Comparison of ENCODE assay signal across 8 cellular contexts in the genomic region with DNA sequence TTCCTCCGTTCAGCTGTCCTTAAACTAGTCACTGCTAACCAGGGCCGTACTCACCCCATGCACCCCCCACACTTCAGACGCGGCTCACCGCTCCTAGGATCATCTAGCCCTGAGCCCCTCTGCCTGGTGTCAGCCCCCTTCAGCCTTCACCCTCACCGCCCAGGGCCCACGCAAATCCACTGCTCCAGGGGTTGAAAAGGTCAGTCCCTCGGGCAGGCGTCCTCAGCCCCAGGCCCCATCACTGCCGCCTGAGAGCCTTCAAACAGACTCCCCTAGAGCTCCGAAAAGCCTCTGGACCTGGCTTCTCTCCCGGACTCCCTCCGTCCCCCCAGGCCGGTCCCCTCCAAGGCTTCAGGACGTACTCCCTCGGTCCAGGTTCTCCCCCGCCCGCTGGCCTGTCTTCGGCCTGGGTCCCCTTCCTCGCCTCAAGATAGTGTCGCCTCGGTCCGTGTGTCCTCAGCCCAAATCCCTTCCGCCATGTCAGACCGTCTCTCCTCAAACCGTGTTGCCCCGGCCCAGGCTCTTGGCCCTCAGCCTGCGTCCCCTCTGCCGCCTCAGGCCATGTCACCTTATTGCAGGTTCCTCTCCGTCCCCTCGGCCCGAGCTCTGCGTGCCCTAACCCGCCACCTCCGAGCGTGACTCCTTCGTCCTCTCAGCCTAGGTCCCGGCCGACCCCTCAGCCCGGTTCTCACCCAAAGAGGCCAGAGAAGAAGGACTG. TPM values are rescaled to one million over a fixed set of nuclear protein-coding genes. Genes with fewer than 3 reads are reported as not detected.
DNase-seq lines count a peak whose midpoint lies in the region; ATAC-seq, FAIRE-seq and TF ChIP-seq lines count a peak whose summit lies in the region.

No MANE protein-coding gene starts in this region.

- H2BK5ac ChIP-seq in H1 (ENCODE audit: low read depth, low read length) (peak overlapping the region; percentile 92), neuronal stem cell (ENCODE audit: low read length) (peak overlapping the region; percentile 88)

- H2BK20ac ChIP-seq in H1 (ENCODE audit: low read length): no peak overlapping the region

- peaks cover 6% of the 10 kb centered on the region; the same call in 1 of the 2 replicates for H3K23me2 ChIP-seq in H1 (ENCODE audit: low read depth, low read length)

- H4K20me1 ChIP-seq in PC-9 (ENCODE audit: insufficient read depth) (no peaks in the 10 kb centered on the region; the same call in 1 of the 2 replicates), H1 (replicated peaks in 1 of 2; ENCODE audit: control insufficient read depth in 1 of 2, insufficient read depth in 2 of 2, low read length in 2 of 2) (peaks cover 3 to 23% of the 10 kb centered on the region in 2 experiments)

- H3K4ac ChIP-seq in H1 (replicated peaks; ENCODE audit: insufficient read length, low read depth, low read length): peak overlapping the region; percentile 59
- no peak overlapping the region for H3K4ac ChIP-seq in neuronal stem cell (ENCODE audit: low read length)

- peak overlapping the region; percentile 34 for H4K5ac ChIP-seq in H1 (ENCODE audit: insufficient read length, low read depth, low read length)

- H3K9me3 ChIP-seq in PC-9 (ENCODE audit: insufficient read depth, low read depth) (no peaks in the 10 kb centered on the region), H1 (ENCODE audit: insufficient read depth in 2 of 2, low read depth in 1 of 2, low read length in 1 of 2) (no peaks in the 10 kb centered on the region), neuronal stem cell (replicated peaks in 1 of 2; ENCODE audit: control insufficient read depth in 2 of 2, insufficient read depth in 1 of 2, low read depth in 1 of 2, low read length in 2 of 2) (no peaks in the 10 kb centered on the region)

- no peak for TF ChIP-seq POLR2A in H1 (IDR thresholded peaks at IDR 0.05; ENCODE audit: control extremely low read depth in 1 of 2, low read depth in 2 of 2, low read length in 2 of 2)

- H3K27ac ChIP-seq in PC-9 (peak overlapping the region; percentile 55), H1 (ENCODE audit: low read depth, low read length) (peak overlapping the region; percentile 60; the same call in 1 of the 2 replicates), neuronal stem cell (replicated peaks; ENCODE audit: low read length) (peak overlapping the region; percentile 57)

- peak overlapping the region; percentile 81 to 92 (median 85) for H3K9ac ChIP-seq in H1 (replicated peaks in 1 of 4; ENCODE audit: extremely low read depth in 1 of 4, low read depth in 3 of 4, low read length in 3 of 4)
- peak overlapping the region; percentile 100 for H3K9ac ChIP-seq in neuronal stem cell (ENCODE audit: low read depth, low read length, poor library complexity)

- no peak overlapping the region for H2BK15ac ChIP-seq in H1 (ENCODE audit: low read length)
- H2BK15ac ChIP-seq in neuronal stem cell (ENCODE audit: low read length): peak overlapping the region; percentile 45

- no peak overlapping the region; the same call in 1 of the 2 replicates for H3K18ac ChIP-seq in H1 (ENCODE audit: extremely low read depth, low read length)
- peak overlapping the region; percentile 96 for H3K18ac ChIP-seq in neuronal stem cell (ENCODE audit: low read length)

- peak overlapping the region; percentile 94 for H3K4me3 ChIP-seq in PC-9
- H3K4me3 ChIP-seq in H1 (ENCODE audit: extremely low read depth in 1 of 4, insufficient read depth in 2 of 4, low read depth in 3 of 4, low read length in 4 of 4): peak overlapping the region; percentile 88 to 96 (median 94)
- H3K4me3 ChIP-seq in neuronal stem cell (ENCODE audit: low read length in 2 of 2): peak overlapping the region; percentile 64 to 94

- H2BK12ac ChIP-seq in H1 (ENCODE audit: low read depth, low read length) (peak overlapping the region; percentile 68; the same call in 1 of the 2 replicates), neuronal stem cell (ENCODE audit: low read length) (peak overlapping the region; percentile 67)

- H3K79me1 ChIP-seq in H1 (ENCODE audit: low read depth, low read length): peaks cover 25% of the 10 kb centered on the region
- peaks cover 23% of the 10 kb centered on the region for H3K79me1 ChIP-seq in neuronal stem cell (ENCODE audit: low read depth, low read length)

- H3K14ac ChIP-seq in H1 (ENCODE audit: insufficient read length) (no peak overlapping the region), neuronal stem cell (ENCODE audit: low read length) (peak overlapping the region; percentile 72)

- no peaks in the 10 kb centered on the region for H3K9me2 ChIP-seq in PC-9 (ENCODE audit: insufficient read depth)

- H3K4me1 ChIP-seq in PC-9 (replicated peaks; ENCODE audit: insufficient read depth): peaks cover 14% of the 10 kb centered on the region
- peaks cover 0 to 3% (median 3%) of the 10 kb centered on the region in 4 experiments; a peak in 5 of 7 replicates for H3K4me1 ChIP-seq in H1 (replicated peaks in 1 of 4; ENCODE audit: control insufficient read depth in 3 of 4, insufficient read depth in 4 of 4, low read length in 3 of 4)
- H3K4me1 ChIP-seq in neuronal stem cell (ENCODE audit: control insufficient read depth in 2 of 2, insufficient read depth in 1 of 2, low read depth in 1 of 2, low read length in 2 of 2): peaks cover 5 to 6% of the 10 kb centered on the region in 2 donors

- intact Hi-C loops in PC-9 (cut with micrococcal nuclease; ENCODE audit: unreplicated experiment): loop anchor here (10.0 kb wide), 1 partner anchor 360 kb away; no protein-coding TSS in a partner anchor

- H3K36me3 ChIP-seq in PC-9 (ENCODE audit: low read depth): no peaks in the 10 kb centered on the region
- H3K36me3 ChIP-seq in H1 (ENCODE audit: control insufficient read depth in 2 of 4, insufficient read depth in 4 of 4, low read length in 3 of 4): no peaks in the 10 kb centered on the region
- H3K36me3 ChIP-seq in neuronal stem cell (replicated peaks in 1 of 2; ENCODE audit: control insufficient read depth in 2 of 2, insufficient read depth in 2 of 2, low read length in 2 of 2): no peaks in the 10 kb centered on the region

- CTCF ChIA-PET in PC-9 (lab: Charles Lee): no interaction called here
- CTCF ChIA-PET in H1 (lab: Charles Lee; ENCODE audit: partially characterized antibody): interaction anchor here (0.6 to 2.9 kb wide), 10 partner anchors 11 to 274 kb away, joined by 3 to 15 read pairs (median 5); no protein-coding TSS in a partner anchor

- H2AFZ ChIP-seq in PC-9 (peak overlapping the region; percentile 94), H1 (ENCODE audit: low read length) (no peak overlapping the region), neuronal stem cell (ENCODE audit: low read length) (peak overlapping the region; percentile 85)

- TF ChIP-seq EP300 in H1 (IDR thresholded peaks at IDR 0.05; ENCODE audit: borderline replicate concordance in 1 of 2, low read depth in 2 of 2, low read length in 2 of 2): no peak

- peak overlapping the region; percentile 63 for H3K56ac ChIP-seq in H1 (replicated peaks; ENCODE audit: insufficient read length, low read depth, low read length)

- peak overlapping the region; percentile 99 for H3K4me2 ChIP-seq in PC-9
- H3K4me2 ChIP-seq in H1 (ENCODE audit: insufficient read depth in 1 of 2, low read depth in 2 of 2, low read length in 2 of 2): peak overlapping the region; percentile 81 to 90
- peak overlapping the region; percentile 82 for H3K4me2 ChIP-seq in neuronal stem cell (ENCODE audit: insufficient read depth, low read length, poor library complexity, severe bottlenecking)

- H3F3A ChIP-seq in PC-9 (ENCODE audit: insufficient read depth, low read depth): no peaks in the 10 kb centered on the region

- FAIRE-seq in H1 (lab: Jason Lieb, UNC): no peak

- ATAC-seq in GM21381 (IDR thresholded peaks at IDR 0.05; ENCODE audit: unreplicated experiment) (no peak), HG03135 (IDR thresholded peaks at IDR 0.05; ENCODE audit: unreplicated experiment) (no peak), GM18520 (IDR thresholded peaks at IDR 0.05; ENCODE audit: unreplicated experiment) (no peak)

- TSS peak; percentile 72 for BruUV-seq in PC-9 (replicated peaks; lab: Mats Ljungman, UMichigan)

- H3K79me2 ChIP-seq in PC-9 (ENCODE audit: low read depth): peaks cover 54% of the 10 kb centered on the region
- peaks cover 6 to 52% of the 10 kb centered on the region in 2 experiments; a peak in 3 of 4 replicates for H3K79me2 ChIP-seq in H1 (ENCODE audit: control insufficient read depth in 1 of 2, insufficient read depth in 2 of 2, low read length in 2 of 2)

- POLR2A ChIA-PET in PC-9 (lab: Charles Lee; ENCODE audit: unreplicated experiment): no interaction called here
- POLR2A ChIA-PET in H1 (lab: Charles Lee; ENCODE audit: partially characterized antibody): interaction anchor here (1.1 to 1.7 kb wide), 3 partner anchors 78 to 143 kb away, joined by 3 to 4 read pairs (median 4); no protein-coding TSS in a partner anchor

- no peaks in the 10 kb centered on the region for H3K27me3 ChIP-seq in PC-9 (ENCODE audit: insufficient read depth, low read depth)
- no peaks in the 10 kb centered on the region for H3K27me3 ChIP-seq in H1 (replicated peaks in 1 of 4; ENCODE audit: control insufficient read depth in 3 of 4, extremely low read depth in 1 of 4, insufficient read depth in 3 of 4, low read length in 3 of 4)
- no peaks in the 10 kb centered on the region for H3K27me3 ChIP-seq in neuronal stem cell (ENCODE audit: control insufficient read depth in 3 of 3, insufficient read depth in 3 of 3, low read depth in 1 of 3, low read length in 3 of 3)

- H2BK120ac ChIP-seq in H1 (replicated peaks; ENCODE audit: low read depth, low read length): no peak overlapping the region
- peak overlapping the region; percentile 43 for H2BK120ac ChIP-seq in neuronal stem cell (ENCODE audit: low read depth, low read length)

- no peak for TF ChIP-seq RAD21 in H1 (IDR thresholded peaks at IDR 0.05 in 1 of 2, conservative IDR thresholded peaks at IDR 0.05 in 1 of 2; ENCODE audit: low read depth in 2 of 2, low read length in 2 of 2)

- H3K23ac ChIP-seq in H1 (ENCODE audit: insufficient read length) (no peak overlapping the region), neuronal stem cell (ENCODE audit: low read depth, low read length, poor library complexity) (peak overlapping the region; percentile 60)

- H2AK5ac ChIP-seq in H1 (ENCODE audit: low read depth, low read length) (no peak overlapping the region), neuronal stem cell (ENCODE audit: low read depth, low read length) (peak overlapping the region; percentile 83)

- WGBS in H1 (ENCODE audit: extremely low coverage in 1 of 2, insufficient coverage in 1 of 2, insufficient read length in 1 of 2, insufficient replicate concordance in 2 of 2, low coverage in 1 of 2, low lambda C conversion rate in 2 of 2, missing lambda C conversion rate in 1 of 2), 2 experiments: 12% methylated on average over 36 of the region's 40 CpGs; no CpG with 5 or more reads in 1 of the 2 experiments
- no CpG with 5 or more reads among the region's 40 CpGs for WGBS in neuronal stem cell (ENCODE audit: extremely low coverage in 2 of 2, insufficient read length in 2 of 2, insufficient replicate concordance in 1 of 2), 2 donors

- H4K8ac ChIP-seq in H1 (ENCODE audit: extremely low read depth, insufficient read depth, low read length): peak overlapping the region; percentile 31; the same call in 1 of the 2 replicates
- H4K8ac ChIP-seq in neuronal stem cell (ENCODE audit: low read depth, low read length): no peak overlapping the region

- TF ChIP-seq CTCF in PC-9 (conservative IDR thresholded peaks at IDR 0.05) (no peak), H1 (IDR thresholded peaks at IDR 0.05; ENCODE audit: control extremely low read depth in 1 of 3, insufficient read depth in 1 of 3, low read depth in 1 of 3, low read length in 3 of 3) (no peak)

- DNase-seq in DMS53 (lab: John Stamatoyannopoulos, UW) (peak; percentile 76), DMS53 treated with DMSO at 0.1 percent for 48 hours (lab: John Stamatoyannopoulos, UW; ENCODE audit: unreplicated experiment) (no peak), PC-9 (no peak), H1 (ENCODE audit: low read depth in 1 of 2, low spot score in 2 of 2) (no peak), neuronal stem cell (ENCODE audit: low spot score) (no peak)

- H4K91ac ChIP-seq in H1 (replicated peaks; ENCODE audit: insufficient read length, low read length): no peak overlapping the region
- no peak overlapping the region for H4K91ac ChIP-seq in neuronal stem cell (ENCODE audit: low read depth, low read length, poor library complexity)

RNA-seq across cellular contexts. Expression of a gene that starts 0.6 kb away (rescaled TPM):
- total RNA-seq in PC-9 (2021): 78.3 and 80.4 TPM in 2 replicates
- total RNA-seq in H1 (2021; fragmentation: NEBNext Ultra II Directional; extraction: Animal tissue kit (Norgen Biotek cat#: 25700)): 58.3 and 58.5 TPM in 2 replicates
- polyA plus RNA-seq in H1 (2011; rRNA removed): 78.2 and 101 TPM in 2 replicates
- 70.6 TPM for polyA plus RNA-seq in H1 (2011; cell fraction: cytosol; rRNA removed)
- polyA plus RNA-seq in H1 (2011; cell fraction: nucleus; rRNA removed): 77.1 TPM
- polyA plus RNA-seq in H1 (2012, experiment 1 of 2): 53.3 to 67.3 TPM (median 65.3 TPM) in 4 replicates
- polyA plus RNA-seq in H1 (2012, experiment 2 of 2): 95.9 TPM
- polyA plus RNA-seq in H1 (2013, experiment 1 of 2): 52.3 TPM
- 52.2 TPM for polyA plus RNA-seq in H1 (2013, experiment 2 of 2)
- polyA minus RNA-seq in H1 (2011; rRNA and poly(A)+ RNA removed): 106 and 112 TPM in 2 replicates
- polyA minus RNA-seq in H1 (2011; cell fraction: cytosol; rRNA and poly(A)+ RNA removed): 84.4 TPM
- polyA minus RNA-seq in H1 (2011; cell fraction: nucleus; rRNA and poly(A)+ RNA removed): 38.2 TPM
- polyA plus RNA-seq in neuronal stem cell (2013, experiment 1 of 2): 50.2 TPM
- 49.4 TPM for polyA plus RNA-seq in neuronal stem cell (2013, experiment 2 of 2)

RNA-seq across cellular contexts. Expression of a gene that starts 30.3 kb away (rescaled TPM):
- 20.8 and 24.2 TPM in 2 replicates for total RNA-seq in PC-9 (2021)
- total RNA-seq in H1 (2021; fragmentation: NEBNext Ultra II Directional; extraction: Animal tissue kit (Norgen Biotek cat#: 25700)): 23.6 and 28.0 TPM in 2 replicates
- 31.3 and 45.2 TPM in 2 replicates for polyA plus RNA-seq in H1 (2011; rRNA removed)
- 29.4 TPM for polyA plus RNA-seq in H1 (2011; cell fraction: cytosol; rRNA removed)
- 57.8 TPM for polyA plus RNA-seq in H1 (2011; cell fraction: nucleus; rRNA removed)
- polyA plus RNA-seq in H1 (2012, experiment 1 of 2): 22.6 to 33.3 TPM (median 31.1 TPM) in 4 replicates
- polyA plus RNA-seq in H1 (2012, experiment 2 of 2): 27.0 TPM
- 24.6 TPM for polyA plus RNA-seq in H1 (2013, experiment 1 of 2)
- polyA plus RNA-seq in H1 (2013, experiment 2 of 2): 23.7 TPM
- polyA minus RNA-seq in H1 (2011; rRNA and poly(A)+ RNA removed): 14.6 and 16.5 TPM in 2 replicates
- polyA minus RNA-seq in H1 (2011; cell fraction: cytosol; rRNA and poly(A)+ RNA removed): 6.9 TPM
- 9.3 TPM for polyA minus RNA-seq in H1 (2011; cell fraction: nucleus; rRNA and poly(A)+ RNA removed)
- 17.3 TPM for polyA plus RNA-seq in neuronal stem cell (2013, experiment 1 of 2)
- polyA plus RNA-seq in neuronal stem cell (2013, experiment 2 of 2): 17.4 TPM

RNA-seq across cellular contexts. Expression of a gene that starts 42.6 kb away (rescaled TPM):
- not detected in 2 replicates for total RNA-seq in PC-9 (2021)
- 7.3 and 8.3 TPM in 2 replicates for total RNA-seq in H1 (2021; fragmentation: NEBNext Ultra II Directional; extraction: Animal tissue kit (Norgen Biotek cat#: 25700))
- 12.4 and 15.7 TPM in 2 replicates for polyA plus RNA-seq in H1 (2011; rRNA removed)
- polyA plus RNA-seq in H1 (2011; cell fraction: cytosol; rRNA removed): 9.3 TPM
- polyA plus RNA-seq in H1 (2011; cell fraction: nucleus; rRNA removed): 16.6 TPM
- polyA plus RNA-seq in H1 (2012, experiment 1 of 2): 7.1 to 14.9 TPM (median 11.4 TPM) in 4 replicates
- polyA plus RNA-seq in H1 (2012, experiment 2 of 2): 6.9 TPM
- 6.6 TPM for polyA plus RNA-seq in H1 (2013, experiment 1 of 2)
- polyA plus RNA-seq in H1 (2013, experiment 2 of 2): 6.1 TPM
- 27.9 and 30.5 TPM in 2 replicates for polyA minus RNA-seq in H1 (2011; rRNA and poly(A)+ RNA removed)
- 12.6 TPM for polyA minus RNA-seq in H1 (2011; cell fraction: cytosol; rRNA and poly(A)+ RNA removed)
- 9.7 TPM for polyA minus RNA-seq in H1 (2011; cell fraction: nucleus; rRNA and poly(A)+ RNA removed)
- 4.7 TPM for polyA plus RNA-seq in neuronal stem cell (2013, experiment 1 of 2)
- 5.5 TPM for polyA plus RNA-seq in neuronal stem cell (2013, experiment 2 of 2)

RNA-seq across cellular contexts. Expression of a gene that starts 58.6 kb away (rescaled TPM):
- not detected in 2 replicates for total RNA-seq in PC-9 (2021)
- 0.50 TPM in 1 of 2 replicates, not detected in the other for total RNA-seq in H1 (2021; fragmentation: NEBNext Ultra II Directional; extraction: Animal tissue kit (Norgen Biotek cat#: 25700))
- polyA plus RNA-seq in H1 (2011; rRNA removed): 0.05 and 0.11 TPM in 2 replicates
- polyA plus RNA-seq in H1 (2011; cell fraction: cytosol; rRNA removed): 0.06 TPM
- polyA plus RNA-seq in H1 (2011; cell fraction: nucleus; rRNA removed): 0.16 TPM
- 0.06 TPM in 1 of 4 replicates, not detected in the others for polyA plus RNA-seq in H1 (2012, experiment 1 of 2)
- polyA plus RNA-seq in H1 (2012, experiment 2 of 2): 0.04 TPM
- 0.12 TPM for polyA plus RNA-seq in H1 (2013, experiment 1 of 2)
- polyA plus RNA-seq in H1 (2013, experiment 2 of 2): 0.06 TPM
- not detected in 2 replicates for polyA minus RNA-seq in H1 (2011; rRNA and poly(A)+ RNA removed)
- polyA minus RNA-seq in H1 (2011; cell fraction: cytosol; rRNA and poly(A)+ RNA removed): not detected
- polyA minus RNA-seq in H1 (2011; cell fraction: nucleus; rRNA and poly(A)+ RNA removed): not detected
- not detected for polyA plus RNA-seq in neuronal stem cell (2013, experiment 1 of 2)
- not detected for polyA plus RNA-seq in neuronal stem cell (2013, experiment 2 of 2)
